In the genomic region with DNA sequence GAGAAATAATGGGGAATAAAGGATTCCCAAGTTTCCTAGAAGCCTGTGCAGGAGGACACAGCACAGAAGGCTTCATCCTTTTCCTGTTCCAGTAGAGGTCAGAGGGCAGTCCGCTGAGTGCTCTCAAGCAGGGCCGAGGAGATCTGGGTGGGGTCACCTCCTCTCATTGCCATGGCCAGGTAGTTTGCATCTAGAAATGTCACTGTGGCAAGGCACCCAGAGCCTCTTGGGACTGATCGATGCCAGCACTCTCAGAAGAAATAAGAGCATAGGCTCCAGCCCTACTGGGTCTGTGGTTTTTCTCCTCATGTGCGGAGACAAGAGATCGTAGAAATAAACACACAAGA, we compare ENCODE assay signal across 8 cellular contexts. TPM values are rescaled to one million over a fixed set of nuclear protein-coding genes. Genes with fewer than 3 reads are reported as not detected.
DNase-seq lines count a peak whose midpoint lies in the region; ATAC-seq and TF ChIP-seq lines count a peak whose summit lies in the region.

No MANE protein-coding gene starts in this region.

- POLR2A ChIA-PET in RWPE1 (lab: Yijun Ruan, JAX; ENCODE audit: low non-redundant PET), result no interaction called here

- ATAC-seq in GM18511 (IDR thresholded peaks at IDR 0.05; ENCODE audit: unreplicated experiment) (peak; percentile 54), HG02588 (IDR thresholded peaks at IDR 0.05; ENCODE audit: unreplicated experiment) (peak; percentile 50)

- H3K4me3 Mint-ChIP-seq in osteocyte (ENCODE audit: unreplicated experiment), result no peak overlapping the region

- no peaks in the 10 kb centered on the region for H3F3A ChIP-seq in smooth muscle cell (ENCODE audit: low read depth)

- no peaks in the 10 kb centered on the region for H3K9me3 Mint-ChIP-seq in osteocyte (ENCODE audit: unreplicated experiment)

- no peaks in the 10 kb centered on the region for H3K79me2 ChIP-seq in smooth muscle cell (ENCODE audit: low read depth)

- H3K36me3 ChIP-seq in smooth muscle cell (ENCODE audit: low read depth), result no peaks in the 10 kb centered on the region

- TF ChIP-seq CTCF in RWPE1 (conservative IDR thresholded peaks at IDR 0.05; ENCODE audit: low read depth), result no peak
- no peak for TF ChIP-seq CTCF in osteocyte (IDR thresholded peaks at IDR 0.05)
- TF ChIP-seq CTCF in smooth muscle cell (IDR thresholded peaks at IDR 0.05; ENCODE audit: borderline replicate concordance, insufficient read depth, poor library complexity, severe bottlenecking), result no peak

- no peaks in the 10 kb centered on the region for H3K27me3 ChIP-seq in mononuclear cell (ENCODE audit: insufficient read depth, low read length)
- H3K27me3 ChIP-seq in smooth muscle cell (ENCODE audit: low read depth), result no peaks in the 10 kb centered on the region

- peaks cover 19% of the 10 kb centered on the region for H4K20me1 ChIP-seq in smooth muscle cell (ENCODE audit: low read depth)

- no peaks in the 10 kb centered on the region for H3K9me3 ChIP-seq in mononuclear cell (ENCODE audit: low read depth, low read length)
- H3K9me3 ChIP-seq in smooth muscle cell (replicated peaks; ENCODE audit: low read depth), result no peaks in the 10 kb centered on the region

- no peaks in the 10 kb centered on the region for H3K27me3 Mint-ChIP-seq in osteocyte (ENCODE audit: unreplicated experiment)

- H3K4me1 ChIP-seq in mononuclear cell (ENCODE audit: insufficient read depth, low read length) (peaks cover 39% of the 10 kb centered on the region), smooth muscle cell (ENCODE audit: low read depth) (no peaks in the 10 kb centered on the region)

- H3K36me3 Mint-ChIP-seq in osteocyte (ENCODE audit: unreplicated experiment), result peaks cover 46% of the 10 kb centered on the region

- WGBS in smooth muscle cell (ENCODE audit: low lambda C conversion rate), result 94% methylated on average over 5 of the region's 5 CpGs

- CTCF ChIA-PET in RWPE1 (lab: Yijun Ruan, JAX), result interaction anchor here (0.6 to 1.0 kb wide), 2 partner anchors 17 kb away, joined by 3 read pairs; no protein-coding TSS in a partner anchor

- no peak overlapping the region for H2AFZ ChIP-seq in smooth muscle cell (ENCODE audit: low read depth)

- no peak overlapping the region for H3K9ac ChIP-seq in smooth muscle cell (ENCODE audit: low read depth)

- H3K27ac ChIP-seq in RWPE1, result peak overlapping the region; percentile 61
- H3K27ac ChIP-seq in smooth muscle cell (ENCODE audit: low read depth), result no peak overlapping the region

- peaks cover 9% of the 10 kb centered on the region for H3K4me1 Mint-ChIP-seq in osteocyte (ENCODE audit: unreplicated experiment)

- H3K27ac Mint-ChIP-seq in osteocyte (ENCODE audit: unreplicated experiment), result no peak overlapping the region

- H3K4me2 ChIP-seq in smooth muscle cell, result no peak overlapping the region

- DNase-seq in RWPE1 (ENCODE audit: low spot score) (no peak), islet precursor cell (no peak), kidney tubule cell (ENCODE audit: low spot score) (no peak), osteocyte (ENCODE audit: extremely low spot score, unreplicated experiment) (no peak), smooth muscle cell (lab: John Stamatoyannopoulos, UW; ENCODE audit: unreplicated experiment) (no peak)

- H3K4me3 ChIP-seq in mononuclear cell (ENCODE audit: low read length) (peak overlapping the region; percentile 48), smooth muscle cell (no peak overlapping the region)

RNA-seq across cellular contexts. Expression of a gene that starts 7.9 kb away (rescaled TPM):
- total RNA-seq in mononuclear cell (70.9 TPM), osteocyte (61.7 and 63.0 TPM in 2 replicates), smooth muscle cell (34.7 and 36.9 TPM in 2 replicates)
- polyA plus RNA-seq in smooth muscle cell, result 27.7 and 28.5 TPM in 2 replicates
